Comparison of ENCODE assay signal across 20 cellular contexts in the genomic region with DNA sequence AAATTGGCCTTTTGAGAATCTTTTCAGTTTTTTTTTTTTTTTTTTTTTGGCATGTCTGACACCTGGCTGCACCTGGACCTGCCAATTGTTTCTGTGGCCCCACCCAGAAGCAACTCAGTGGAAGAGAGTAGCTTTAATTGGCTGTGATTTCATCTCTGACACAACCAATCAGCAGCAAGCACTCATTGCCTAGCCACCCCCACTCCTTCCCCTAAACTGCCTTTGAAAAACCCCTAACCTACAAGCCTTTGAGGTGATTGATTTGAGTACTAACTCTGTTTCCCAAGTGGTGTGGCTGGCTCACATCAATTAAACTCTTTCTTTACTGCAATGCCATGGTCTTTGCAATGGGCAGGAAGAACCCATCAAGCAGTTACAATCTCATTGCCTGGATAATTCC.
DNase-seq lines count a peak whose midpoint lies in the region; ATAC-seq, FAIRE-seq and TF ChIP-seq lines count a peak whose summit lies in the region.
"Had no signal": no experiment of that assay in that cellular context is flagged by ENCODE, and none has a peak within 500 bp of the region (broad histone marks: within the 10 kb centered on the region; RNA-seq: fewer than 3 reads in every experiment).

No MANE protein-coding gene starts in this region.

- peak; percentile 49 for ATAC-seq in stimulated activated naive CD8-positive, alpha-beta T cell treated with anti-CD3 and anti-CD28 coated beads, Interleukin-15, amount 100 ng/mL, for 72 hours
- ATAC-seq in stimulated activated naive CD8-positive, alpha-beta T cell treated with anti-CD3 and anti-CD28 coated beads, Interleukin-15, Interleukin-2, amounts not matched to agents 100 U/mL and 50 U/mL, for 24 hours: no peak
- ATAC-seq in GM18868 (IDR thresholded peaks at IDR 0.05; ENCODE audit: unreplicated experiment) (peak; percentile 85), HG02852 (IDR thresholded peaks at IDR 0.05; ENCODE audit: unreplicated experiment) (peak; percentile 72), GM12878 (peak; percentile 65)
- no peak for ATAC-seq in CD4-positive, alpha-beta T cell (ENCODE audit: poor library complexity)

- no peaks in the 10 kb centered on the region for H3K4me1 Mint-ChIP-seq in stimulated activated naive CD8-positive, alpha-beta T cell treated with anti-CD3 and anti-CD28 coated beads, Interleukin-15, amount 100 ng/mL, for 72 hours
- no peaks in the 10 kb centered on the region for H3K4me1 Mint-ChIP-seq in CD4-positive, alpha-beta T cell (ENCODE audit: low read depth)
- H3K4me1 Mint-ChIP-seq: CD4-positive, CD25-positive, alpha-beta regulatory T cell had no signal

- no peak for TF ChIP-seq RAD21 in GM12878 (IDR thresholded peaks at IDR 0.05; ENCODE audit: insufficient read depth, low read depth, low read length)

- POLR2A ChIA-PET in GM12878 (lab: Charles Lee): no interaction called here
- POLR2A ChIA-PET in CD4-positive, alpha-beta T cell (lab: Charles Lee): no interaction called here

- H3K79me2 ChIP-seq in GM12878 (ENCODE audit: control insufficient read depth, insufficient read depth, low read length): no peaks in the 10 kb centered on the region

- no peak for FAIRE-seq in GM12878 (lab: Jason Lieb, UNC)
- FAIRE-seq: A204.1, D721Med, G401.6 had no signal

- H3K9ac ChIP-seq in GM12878 (ENCODE audit: control insufficient read depth, insufficient read depth, low read length): no peak overlapping the region
- H3K9ac ChIP-seq: GM23248, KMS-11 had no signal

- H3K27ac Mint-ChIP-seq in stimulated activated naive CD8-positive, alpha-beta T cell treated with anti-CD3 and anti-CD28 coated beads, Interleukin-15, amount 100 ng/mL, for 72 hours: no peak overlapping the region
- no peak overlapping the region for H3K27ac Mint-ChIP-seq in CD4-positive, alpha-beta T cell
- H3K27ac Mint-ChIP-seq: CD4-positive, CD25-positive, alpha-beta regulatory T cell had no signal

- in situ Hi-C loops in GM12878 (cut with MboI): no loop called here

- no peak for DNase-seq in stimulated activated naive CD8-positive, alpha-beta T cell treated with anti-CD3 and anti-CD28 coated beads, Interleukin-15, amount 100 ng/mL, for 72 hours
- no peak for DNase-seq in stimulated activated naive CD8-positive, alpha-beta T cell treated with anti-CD3 and anti-CD28 coated beads, Interleukin-15, Interleukin-2, amounts not matched to agents 100 U/mL and 50 U/mL, for 24 hours
- no peak for DNase-seq in GM12878 (ENCODE audit: low read depth, low spot score)
- no peak for DNase-seq in NOMO-1 treated with dmso at 0.1 percent for 144 hours (lab: John Stamatoyannopoulos, UW; ENCODE audit: unreplicated experiment)
- no peak for DNase-seq in CD4-positive, alpha-beta T cell
- no peak for DNase-seq in stimulated activated CD4-positive, alpha-beta T cell treated with anti-CD3 and anti-CD28 coated beads, Interleukin-2, amount 100 ng/mL, for 24 hours
- DNase-seq: ACHN; BE2C; C1 segment of cervical spinal cord; Caco-2; CD4-positive, CD25-positive, alpha-beta regulatory T cell; GM23248 had no signal

- H3K27me3 ChIP-seq in GM12878 (replicated peaks in 1 of 2; ENCODE audit: control insufficient read depth in 2 of 2, insufficient read depth in 2 of 2, low read length in 1 of 2): no peaks in the 10 kb centered on the region; a peak in 1 of 4 replicates
- peaks cover 4% of the 10 kb centered on the region for H3K27me3 ChIP-seq in CD4-positive, alpha-beta T cell (ENCODE audit: control insufficient read depth, insufficient read depth, low read length)
- H3K27me3 ChIP-seq: BE2C had no signal

- SMC1A ChIA-PET in GM12878 (lab: Charles Lee; ENCODE audit: uncharacterized antibody, unreplicated experiment): no interaction called here

- BruUV-seq in GM12878 (replicated peaks; lab: Mats Ljungman, UMichigan): no TSS peak

- CTCF ChIA-PET in GM12878 (lab: Yijun Ruan, JAX): no interaction called here
- CTCF ChIA-PET in CD4-positive, alpha-beta T cell (lab: Charles Lee): no interaction called here

- no peak overlapping the region for H3K4me3 Mint-ChIP-seq in stimulated activated naive CD8-positive, alpha-beta T cell treated with anti-CD3 and anti-CD28 coated beads, Interleukin-15, amount 100 ng/mL, for 72 hours
- H3K4me3 Mint-ChIP-seq in CD4-positive, alpha-beta T cell: no peak overlapping the region
- H3K4me3 Mint-ChIP-seq: CD4-positive, CD25-positive, alpha-beta regulatory T cell had no signal

- no peaks in the 10 kb centered on the region for H3K9me3 Mint-ChIP-seq in stimulated activated naive CD8-positive, alpha-beta T cell treated with anti-CD3 and anti-CD28 coated beads, Interleukin-15, amount 100 ng/mL, for 72 hours
- peaks cover 3% of the 10 kb centered on the region for H3K9me3 Mint-ChIP-seq in CD4-positive, alpha-beta T cell

- H2AFZ ChIP-seq in GM12878 (ENCODE audit: control insufficient read depth, low read depth, low read length): no peak overlapping the region
- H2AFZ ChIP-seq: GM23248 had no signal

- RAD21 ChIA-PET in GM12878 (lab: Charles Lee; ENCODE audit: unreplicated experiment): no interaction called here

- TF ChIP-seq EP300 in GM12878 (IDR thresholded peaks at IDR 0.05; ENCODE audit: borderline replicate concordance in 1 of 2, control insufficient read depth in 1 of 2, low read depth in 2 of 2, low read length in 2 of 2): no peak

- no peaks in the 10 kb centered on the region for H3K27me3 Mint-ChIP-seq in stimulated activated naive CD8-positive, alpha-beta T cell treated with anti-CD3 and anti-CD28 coated beads, Interleukin-15, amount 100 ng/mL, for 72 hours
- H3K27me3 Mint-ChIP-seq in CD4-positive, alpha-beta T cell: peaks cover 10% of the 10 kb centered on the region
- H3K27me3 Mint-ChIP-seq: CD4-positive, CD25-positive, alpha-beta regulatory T cell had no signal

- TF ChIP-seq CTCF in GM12878 (IDR thresholded peaks at IDR 0.05 in 2 of 3, conservative IDR thresholded peaks at IDR 0.05 in 1 of 3; ENCODE audit: control insufficient read depth in 2 of 3, extremely low read depth in 1 of 3, insufficient read depth in 1 of 3, low read depth in 3 of 3, low read length in 3 of 3): no peak
- no peak for TF ChIP-seq CTCF in CD4-positive, alpha-beta T cell (IDR thresholded peaks at IDR 0.05)

- no peak for TF ChIP-seq POLR2A in GM12878 (IDR thresholded peaks at IDR 0.05; ENCODE audit: low read depth, low read length)

- no peak overlapping the region for H3K27ac ChIP-seq in GM12878 (ENCODE audit: control insufficient read depth, insufficient read depth)
- no peak overlapping the region for H3K27ac ChIP-seq in CD4-positive, alpha-beta T cell (ENCODE audit: low read depth, low read length)
- H3K27ac ChIP-seq: GM23248, HL-60, KMS-11 had no signal

- no peaks in the 10 kb centered on the region for H3K4me1 ChIP-seq in GM12878 (ENCODE audit: control insufficient read depth, insufficient read depth, low read length)
- H3K4me1 ChIP-seq: BE2C, Caco-2, HAP-1 had no signal

- no peaks in the 10 kb centered on the region for H3K36me3 ChIP-seq in GM12878 (ENCODE audit: control insufficient read depth in 2 of 2, insufficient read depth in 2 of 2, low read length in 1 of 2)
- H3K36me3 ChIP-seq: BE2C, HAP-1 had no signal

- no peak overlapping the region for H3K4me2 ChIP-seq in GM12878 (ENCODE audit: control insufficient read depth, insufficient read depth)
- H3K4me2 ChIP-seq: KMS-11 had no signal

- no peaks in the 10 kb centered on the region for H3K9me3 ChIP-seq in GM12878 (replicated peaks; ENCODE audit: control insufficient read depth, insufficient read depth, low read length)
- H3K9me3 ChIP-seq in CD4-positive, alpha-beta T cell (ENCODE audit: control insufficient read depth, low read length): peaks cover 9% of the 10 kb centered on the region
- H3K9me3 ChIP-seq: BE2C, HAP-1 had no signal

- no peak overlapping the region for H3K4me3 ChIP-seq in GM12878
- H3K4me3 ChIP-seq: GM23248, HAP-1 had no signal

- H3K36me3 Mint-ChIP-seq in CD4-positive, alpha-beta T cell (ENCODE audit: low read depth): no peaks in the 10 kb centered on the region
- H3K36me3 Mint-ChIP-seq: CD4-positive, CD25-positive, alpha-beta regulatory T cell had no signal

- intact Hi-C loops in GM12878 (cut with micrococcal nuclease; ENCODE audit: unreplicated experiment): no loop called here
- intact Hi-C loops in CD4-positive, alpha-beta T cell (cut with DNase I, micrococcal nuclease): no loop called here

- H4K20me1 ChIP-seq in GM12878 (ENCODE audit: control insufficient read depth, insufficient read depth): no peaks in the 10 kb centered on the region

TF ChIP-seq in GM12878, 131 proteins besides CTCF, POLR2A, EP300 and RAD21 (continues in another document):
- TF ChIP-seq POLR2AphosphoS2 (IDR thresholded peaks at IDR 0.05; ENCODE audit: low read depth, low read length) (no peak), SP1 (IDR thresholded peaks at IDR 0.05; ENCODE audit: low read depth, low read length) (no peak), STAT1 (conservative IDR thresholded peaks at IDR 0.05) (no peak), CBFB (IDR thresholded peaks at IDR 0.05; ENCODE audit: low read depth) (no peak), EZH2 (IDR thresholded peaks at IDR 0.05; ENCODE audit: borderline replicate concordance, control insufficient read depth, low read depth, low read length) (no peak)
- TF ChIP-seq, protein P1, sequence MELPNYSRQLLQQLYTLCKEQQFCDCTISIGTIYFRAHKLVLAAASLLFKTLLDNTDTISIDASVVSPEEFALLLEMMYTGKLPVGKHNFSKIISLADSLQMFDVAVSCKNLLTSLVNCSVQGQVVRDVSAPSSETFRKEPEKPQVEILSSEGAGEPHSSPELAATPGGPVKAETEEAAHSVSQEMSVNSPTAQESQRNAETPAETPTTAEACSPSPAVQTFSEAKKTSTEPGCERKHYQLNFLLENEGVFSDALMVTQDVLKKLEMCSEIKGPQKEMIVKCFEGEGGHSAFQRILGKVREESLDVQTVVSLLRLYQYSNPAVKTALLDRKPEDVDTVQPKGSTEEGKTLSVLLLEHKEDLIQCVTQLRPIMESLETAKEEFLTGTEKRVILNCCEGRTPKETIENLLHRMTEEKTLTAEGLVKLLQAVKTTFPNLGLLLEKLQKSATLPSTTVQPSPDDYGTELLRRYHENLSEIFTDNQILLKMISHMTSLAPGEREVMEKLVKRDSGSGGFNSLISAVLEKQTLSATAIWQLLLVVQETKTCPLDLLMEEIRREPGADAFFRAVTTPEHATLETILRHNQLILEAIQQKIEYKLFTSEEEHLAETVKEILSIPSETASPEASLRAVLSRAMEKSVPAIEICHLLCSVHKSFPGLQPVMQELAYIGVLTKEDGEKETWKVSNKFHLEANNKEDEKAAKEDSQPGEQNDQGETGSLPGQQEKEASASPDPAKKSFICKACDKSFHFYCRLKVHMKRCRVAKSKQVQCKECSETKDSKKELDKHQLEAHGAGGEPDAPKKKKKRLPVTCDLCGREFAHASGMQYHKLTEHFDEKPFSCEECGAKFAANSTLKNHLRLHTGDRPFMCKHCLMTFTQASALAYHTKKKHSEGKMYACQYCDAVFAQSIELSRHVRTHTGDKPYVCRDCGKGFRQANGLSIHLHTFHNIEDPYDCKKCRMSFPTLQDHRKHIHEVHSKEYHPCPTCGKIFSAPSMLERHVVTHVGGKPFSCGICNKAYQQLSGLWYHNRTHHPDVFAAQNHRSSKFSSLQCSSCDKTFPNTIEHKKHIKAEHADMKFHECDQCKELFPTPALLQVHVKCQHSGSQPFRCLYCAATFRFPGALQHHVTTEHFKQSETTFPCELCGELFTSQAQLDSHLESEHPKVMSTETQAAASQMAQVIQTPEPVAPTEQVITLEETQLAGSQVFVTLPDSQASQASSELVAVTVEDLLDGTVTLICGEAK (IDR thresholded peaks at IDR 0.05; ENCODE audit: borderline replicate concordance): no peak

Comparison
In these comparisons a context has a peak if more than half of its experiments do, and no peak if none do; other contexts are left out.
1. ATAC-seq: peak in stimulated activated naive CD8-positive, alpha-beta T cell treated with anti-CD3 and anti-CD28 coated beads, Interleukin-15, amount 100 ng/mL, for 72 hours (single experiment), GM18868 (single experiment), HG02852 (single experiment) and GM12878 (single experiment); none in stimulated activated naive CD8-positive, alpha-beta T cell treated with anti-CD3 and anti-CD28 coated beads, Interleukin-15, Interleukin-2, amounts not matched to agents 100 U/mL and 50 U/mL, for 24 hours (single experiment) and CD4-positive, alpha-beta T cell (single experiment).